Comparison of ENCODE assay signal across 15 cellular contexts in genomic region chr6:23656257-23656731, GRCh38.
DNase-seq lines count a peak whose midpoint lies in the region.
"Had no signal": no experiment of that assay in that cellular context is flagged by ENCODE, and none has a peak within 500 bp of the region (broad histone marks: within the 10 kb centered on the region; RNA-seq: fewer than 3 reads in every experiment).

No MANE protein-coding gene starts in this region.

- DNase-seq in NCI-H1092 (lab: John Stamatoyannopoulos, UW) = peak; percentile 82
- DNase-seq in NCI-H69 (lab: John Stamatoyannopoulos, UW) = peak; percentile 99
- DNase-seq in head of caudate nucleus = peak in 40 of 42 donors; percentile 9 to 82 (median 44)
- peak; percentile 63 for DNase-seq in retina
- DNase-seq in NCI-H1436 treated with DMSO at 0.1 percent for 48 hours (lab: John Stamatoyannopoulos, UW) = no peak
- no peak for DNase-seq in T-helper 1 cell
- no peak for DNase-seq in NCI-H2107 treated with DMSO at 0.1 percent for 48 hours (lab: John Stamatoyannopoulos, UW; ENCODE audit: unreplicated experiment)
- no peak for DNase-seq in glomerular visceral epithelial cell (ENCODE audit: extremely low spot score)
- DNase-seq: activated CD4-positive, CD25-positive, alpha-beta regulatory T cell; activated CD8-positive, alpha-beta memory T cell treated with anti-CD3 and anti-CD28 coated beads, Interleukin-2, amount 10 ng/mL, durations not matched to agents 7 days and 5 days; Calu3; cortex of kidney; mesenchymal stem cell; NCI-H524 treated with DMSO at 0.1 percent for 48 hours; stimulated activated naive CD8-positive, alpha-beta T cell treated with anti-CD3 and anti-CD28 coated beads, Interleukin-15, amount 100 ng/mL, for 72 hours had no signal

- intact Hi-C loops in head of caudate nucleus (cut with DNase I) = no loop called here

Comparison
In these comparisons a context has a peak if more than half of its experiments do, and no peak if none do; other contexts are left out.
1. DNase-seq: peak in NCI-H1092 (single experiment), NCI-H69 (single experiment), head of caudate nucleus (40 of 42) and retina (single experiment); none in NCI-H1436 treated with DMSO at 0.1 percent for 48 hours (single experiment), T-helper 1 cell (0 of 5), NCI-H2107 treated with DMSO at 0.1 percent for 48 hours (single experiment) and glomerular visceral epithelial cell (single experiment).